ENCODE assay signal across 38 cellular contexts in genomic region chrX:15645266-15645665, GRCh38. TPM values are rescaled to one million over a fixed set of nuclear protein-coding genes. Genes with fewer than 3 reads are reported as not detected.
DNase-seq lines count a peak whose midpoint lies in the region; ATAC-seq, FAIRE-seq and TF ChIP-seq lines count a peak whose summit lies in the region.
"Had no signal": no experiment of that assay in that cellular context is flagged by ENCODE, and none has a peak within 500 bp of the region (broad histone marks: within the 10 kb centered on the region; RNA-seq: fewer than 3 reads in every experiment).

No MANE protein-coding gene starts in this region.

- H3K4me3 Mint-ChIP-seq in GM23338 = no peak overlapping the region
- H3K4me3 Mint-ChIP-seq in natural killer cell treated with Interleukin-12 subunit alpha and Interleukin-12 subunit beta and Interleukin-15 and Interleukin-18, amount 100 ng/mL, for 72 hours = peak overlapping the region; percentile 13
- no peak overlapping the region for H3K4me3 Mint-ChIP-seq in T-cell
- H3K4me3 Mint-ChIP-seq: activated CD4-positive, alpha-beta T cell treated with anti-CD3 and anti-CD28 coated beads, Interleukin-2, amount 10 ng/mL, durations not matched to agents 7 days and 5 days; activated T-cell treated with anti-CD3 and anti-CD28 coated beads, Interleukin-2, amount 50 U/mL, for 24 hours; effector memory CD8-positive, alpha-beta T cell; nephron; stimulated activated naive CD8-positive, alpha-beta T cell treated with anti-CD3 and anti-CD28 coated beads, Interleukin-15, Interleukin-2, amounts not matched to agents 100 ng/mL and 50 ng/mL, for 24 hours had no signal

- TF ChIP-seq CTCF in GM23338 (conservative IDR thresholded peaks at IDR 0.05; ENCODE audit: low read depth in 2 of 2) = peak in 1 of 2 experiments; percentile 34; a peak in 2 of 4 replicates
- peak in 1 of 3 experiments; percentile 10; a peak in 1 of 6 replicates for TF ChIP-seq CTCF in HCT116 (IDR thresholded peaks at IDR 0.05 in 2 of 3, conservative IDR thresholded peaks at IDR 0.05 in 1 of 3; ENCODE audit: borderline replicate concordance in 1 of 3, insufficient read depth in 1 of 3, low read depth in 2 of 3, low read length in 2 of 3)
- TF ChIP-seq CTCF in H1 (IDR thresholded peaks at IDR 0.05; ENCODE audit: control extremely low read depth in 1 of 3, insufficient read depth in 1 of 3, low read depth in 1 of 3, low read length in 3 of 3) = peak in 1 of 3 experiments; percentile 14; a peak in 1 of 4 replicates

- H3K23ac ChIP-seq in H1 (ENCODE audit: insufficient read length) = no peak overlapping the region

- FAIRE-seq in H1 (lab: Jason Lieb, UNC) = no peak
- FAIRE-seq: GM12892, RCC 7860 had no signal

- no peak overlapping the region for H3K4me3 ChIP-seq in GM23338
- H3K4me3 ChIP-seq in HCT116 (replicated peaks in 1 of 2; ENCODE audit: low read depth in 1 of 2, low read length in 2 of 2) = no peak overlapping the region
- no peak overlapping the region for H3K4me3 ChIP-seq in H1 (ENCODE audit: extremely low read depth in 1 of 4, insufficient read depth in 2 of 4, low read depth in 3 of 4, low read length in 4 of 4)
- H3K4me3 ChIP-seq: ascending aorta, BLaER1, cardiac muscle cell, coronary artery, heart left ventricle, lung, mucosa of descending colon, ovary, SJSA1, spleen, thoracic aorta had no signal

- no peak overlapping the region for H2BK120ac ChIP-seq in H1 (replicated peaks; ENCODE audit: low read depth, low read length)

- H3K36me3 Mint-ChIP-seq in GM23338 (ENCODE audit: low read depth) (no peaks in the 10 kb centered on the region), T-cell (no peaks in the 10 kb centered on the region)
- H3K36me3 Mint-ChIP-seq in natural killer cell treated with Interleukin-12 subunit alpha and Interleukin-12 subunit beta and Interleukin-15 and Interleukin-18, amount 100 ng/mL, for 72 hours = no peaks in the 10 kb centered on the region

- H3K9ac ChIP-seq in HCT116 (ENCODE audit: low read length) (no peak overlapping the region), H1 (replicated peaks in 1 of 4; ENCODE audit: extremely low read depth in 1 of 4, low read depth in 3 of 4, low read length in 3 of 4) (no peak overlapping the region)
- H3K9ac ChIP-seq: BLaER1, KMS-11 had no signal

- TF ChIP-seq RAD21 in HCT116 (IDR thresholded peaks at IDR 0.05; ENCODE audit: low read depth) (peak; percentile 43; the same call in 1 of the 2 replicates), H1 (IDR thresholded peaks at IDR 0.05 in 1 of 2, conservative IDR thresholded peaks at IDR 0.05 in 1 of 2; ENCODE audit: low read depth in 2 of 2, low read length in 2 of 2) (peak; percentile 25 to 31; a peak in 2 of 4 replicates)

- H3K4me2 ChIP-seq in GM23338 (no peak overlapping the region), HCT116 (ENCODE audit: low read length) (no peak overlapping the region), H1 (ENCODE audit: insufficient read depth in 1 of 2, low read depth in 2 of 2, low read length in 2 of 2) (no peak overlapping the region)
- H3K4me2 ChIP-seq: BLaER1, KMS-11 had no signal

- H3K27ac ChIP-seq in GM23338 (ENCODE audit: low read depth) (no peak overlapping the region), HCT116 (ENCODE audit: low read depth, low read length) (no peak overlapping the region), H1 (ENCODE audit: low read depth, low read length) (no peak overlapping the region)
- H3K27ac ChIP-seq: ascending aorta, BLaER1, cardiac muscle cell, coronary artery, heart left ventricle, HL-60, KMS-11, ovary, SJSA1, spleen, thoracic aorta had no signal

- BruUV-seq in HCT116 (replicated peaks; lab: Mats Ljungman, UMichigan) = no TSS peak

- no peak overlapping the region for H4K8ac ChIP-seq in H1 (ENCODE audit: extremely low read depth, insufficient read depth, low read length)

- H3K79me2 ChIP-seq in GM23338 (replicated peaks; ENCODE audit: insufficient read depth) (no peaks in the 10 kb centered on the region), HCT116 (ENCODE audit: insufficient read depth, low read length) (no peaks in the 10 kb centered on the region), H1 (ENCODE audit: control insufficient read depth in 1 of 2, insufficient read depth in 2 of 2, low read length in 2 of 2) (no peaks in the 10 kb centered on the region)

- H3K79me1 ChIP-seq in H1 (ENCODE audit: low read depth, low read length) = no peaks in the 10 kb centered on the region

- CTCF ChIA-PET in HCT116 (lab: Charles Lee) (no interaction called here), H1 (lab: Charles Lee; ENCODE audit: partially characterized antibody) (interaction anchor here (0.6 to 1.1 kb wide), 2 partner anchors 101 to 178 kb away, joined by 3 to 5 read pairs; no protein-coding TSS in a partner anchor), T-cell (lab: Charles Lee) (no interaction called here)

- no peak overlapping the region for H3K18ac ChIP-seq in H1 (ENCODE audit: extremely low read depth, low read length)

- POLR2A ChIA-PET in HCT116 (lab: Charles Lee) (no interaction called here), H1 (lab: Charles Lee; ENCODE audit: partially characterized antibody) (no interaction called here), T-cell (lab: Charles Lee) (no interaction called here)

- H3K27me3 Mint-ChIP-seq in GM23338 (ENCODE audit: insufficient read depth, low read depth, poor library complexity) = peaks cover 2% of the 10 kb centered on the region
- peaks cover 0 to 6% of the 10 kb centered on the region in 2 donors for H3K27me3 Mint-ChIP-seq in natural killer cell treated with Interleukin-12 subunit alpha and Interleukin-12 subunit beta and Interleukin-15 and Interleukin-18, amount 100 ng/mL, for 72 hours
- peaks cover 4 to 32% of the 10 kb centered on the region in 2 donors for H3K27me3 Mint-ChIP-seq in T-cell
- H3K27me3 Mint-ChIP-seq: stimulated activated naive CD8-positive, alpha-beta T cell treated with anti-CD3 and anti-CD28 coated beads, Interleukin-15, Interleukin-2, amounts not matched to agents 100 ng/mL and 50 ng/mL, for 24 hours had no signal

- DNase-seq in GM23338 (ENCODE audit: low spot score) (peak; percentile 1), HCT116 (ENCODE audit: low read depth, low spot score) (no peak), H1 (ENCODE audit: low read depth in 1 of 2, low spot score in 2 of 2) (no peak), GM19238 (ENCODE audit: insufficient read length, low spot score) (no peak), T-cell (no peak), GOT3 (lab: John Stamatoyannopoulos, UW) (no peak)
- no peak for DNase-seq in natural killer cell treated with Interleukin-12 subunit alpha and Interleukin-12 subunit beta and Interleukin-15 and Interleukin-18, amount 100 ng/mL, for 72 hours (ENCODE audit: low spot score)
- no peak for DNase-seq in activated effector memory CD4-positive, alpha-beta T cell treated with Interleukin-2 at 50 U/mL for 16 hours
- DNase-seq: activated CD4-positive, alpha-beta T cell treated with anti-CD3 and anti-CD28 coated beads, Interleukin-2, amount 10 ng/mL, durations not matched to agents 7 days and 5 days; activated gamma-delta T cell; activated T-cell treated with anti-CD3 and anti-CD28 coated beads, Interleukin-2, amount 50 U/mL, for 24 hours; DMS53; effector memory CD8-positive, alpha-beta T cell; kidney glomerular epithelial cell; mucosa of descending colon; NCI-H1417 treated with DMSO at 0.1 percent for 48 hours; NCI-H2081; NCI-H2227 treated with DMSO at 0.1 percent for 48 hours; NCI-H526 treated with DMSO at 0.1 percent for 48 hours; ovary; spleen; stimulated activated CD4-positive, alpha-beta T cell treated with anti-CD3 and anti-CD28 coated beads, Interleukin-2, amount 100 ng/mL, for 24 hours had no signal

- H3K4me1 Mint-ChIP-seq in GM23338 (peaks cover 8% of the 10 kb centered on the region; the same call in 1 of the 3 replicates), T-cell (peaks cover 10 to 15% (median 15%) of the 10 kb centered on the region in 3 donors)
- peaks cover 14 to 20% of the 10 kb centered on the region in 2 donors for H3K4me1 Mint-ChIP-seq in natural killer cell treated with Interleukin-12 subunit alpha and Interleukin-12 subunit beta and Interleukin-15 and Interleukin-18, amount 100 ng/mL, for 72 hours (ENCODE audit: low read depth in 2 of 2)
- H3K4me1 Mint-ChIP-seq: nephron had no signal

- intact Hi-C loops in HCT116 (cut with micrococcal nuclease) = loop anchor here (10.0 kb wide), 1 partner anchor 150 kb away; the partner anchor contains the start of gene PIR

- H3K23me2 ChIP-seq in H1 (ENCODE audit: low read depth, low read length) = no peaks in the 10 kb centered on the region

- no peak overlapping the region for H2BK15ac ChIP-seq in H1 (ENCODE audit: low read length)

- H2AFZ ChIP-seq in GM23338 (no peak overlapping the region), HCT116 (ENCODE audit: low read depth, low read length, poor library complexity, severe bottlenecking) (no peak overlapping the region), H1 (ENCODE audit: low read length) (no peak overlapping the region)

- H3K4me1 ChIP-seq in GM23338 (ENCODE audit: insufficient read depth) (no peaks in the 10 kb centered on the region), HCT116 (ENCODE audit: control insufficient read depth in 1 of 2, insufficient read depth in 2 of 2, low read length in 2 of 2) (no peaks in the 10 kb centered on the region), H1 (replicated peaks in 1 of 4; ENCODE audit: control insufficient read depth in 3 of 4, insufficient read depth in 4 of 4, low read length in 3 of 4) (no peaks in the 10 kb centered on the region)
- H3K4me1 ChIP-seq: ascending aorta, BLaER1, heart left ventricle, SJSA1, spleen had no signal

- no peak overlapping the region for H3K4ac ChIP-seq in H1 (replicated peaks; ENCODE audit: insufficient read length, low read depth, low read length)

- WGBS in H1 (ENCODE audit: extremely low coverage in 1 of 2, insufficient coverage in 1 of 2, insufficient read length in 1 of 2, insufficient replicate concordance in 2 of 2, low coverage in 1 of 2, low lambda C conversion rate in 2 of 2, missing lambda C conversion rate in 1 of 2), 2 experiments = 82% methylated on average over 3 of the region's 3 CpGs; no CpG with 5 or more reads in 1 of the 2 experiments

- no peak overlapping the region for H2BK5ac ChIP-seq in H1 (ENCODE audit: low read depth, low read length)

- H3K9me3 ChIP-seq in HCT116 (ENCODE audit: control insufficient read depth in 1 of 2, insufficient read depth in 1 of 2, low read depth in 1 of 2, low read length in 2 of 2) = no peaks in the 10 kb centered on the region
- H3K9me3 ChIP-seq in H1 (ENCODE audit: insufficient read depth in 2 of 2, low read depth in 1 of 2, low read length in 1 of 2) = no peaks in the 10 kb centered on the region
- H3K9me3 ChIP-seq: ascending aorta, BLaER1, heart left ventricle, mucosa of descending colon, ovary, SJSA1, spleen, thoracic aorta had no signal

- H3K9me3 Mint-ChIP-seq in GM23338 = no peaks in the 10 kb centered on the region
- no peaks in the 10 kb centered on the region for H3K9me3 Mint-ChIP-seq in natural killer cell treated with Interleukin-12 subunit alpha and Interleukin-12 subunit beta and Interleukin-15 and Interleukin-18, amount 100 ng/mL, for 72 hours
- H3K9me3 Mint-ChIP-seq in T-cell = no peaks in the 10 kb centered on the region
- H3K9me3 Mint-ChIP-seq: activated CD4-positive, alpha-beta T cell treated with anti-CD3 and anti-CD28 coated beads, Interleukin-2, amount 10 ng/mL, durations not matched to agents 7 days and 5 days; activated T-cell treated with anti-CD3 and anti-CD28 coated beads, Interleukin-2, amount 50 U/mL, for 24 hours; effector memory CD8-positive, alpha-beta T cell; nephron; stimulated activated naive CD8-positive, alpha-beta T cell treated with anti-CD3 and anti-CD28 coated beads, Interleukin-15, Interleukin-2, amounts not matched to agents 100 ng/mL and 50 ng/mL, for 24 hours had no signal

- RAD21 ChIA-PET in HCT116 (lab: Charles Lee; ENCODE audit: low non-redundant PET in 1 of 2, low total read pairs in 2 of 2, uncharacterized antibody in 2 of 2, unreplicated experiment in 2 of 2) = no interaction called here

- no peaks in the 10 kb centered on the region for H3K9me2 ChIP-seq in GM23338 (ENCODE audit: insufficient read depth)
- no peaks in the 10 kb centered on the region for H3K9me2 ChIP-seq in HCT116 (ENCODE audit: insufficient read depth)

- no peak overlapping the region for H2BK12ac ChIP-seq in H1 (ENCODE audit: low read depth, low read length)

- H3K27ac Mint-ChIP-seq in GM23338 (no peak overlapping the region), T-cell (no peak overlapping the region)
- peak overlapping the region in 1 of 2 donors; percentile 61 for H3K27ac Mint-ChIP-seq in natural killer cell treated with Interleukin-12 subunit alpha and Interleukin-12 subunit beta and Interleukin-15 and Interleukin-18, amount 100 ng/mL, for 72 hours
- H3K27ac Mint-ChIP-seq: activated CD4-positive, alpha-beta T cell treated with anti-CD3 and anti-CD28 coated beads, Interleukin-2, amount 10 ng/mL, durations not matched to agents 7 days and 5 days; activated T-cell treated with anti-CD3 and anti-CD28 coated beads, Interleukin-2, amount 50 U/mL, for 24 hours; nephron; stimulated activated naive CD8-positive, alpha-beta T cell treated with anti-CD3 and anti-CD28 coated beads, Interleukin-15, Interleukin-2, amounts not matched to agents 100 ng/mL and 50 ng/mL, for 24 hours had no signal

- H3K36me3 ChIP-seq in GM23338 (ENCODE audit: insufficient read depth) (no peaks in the 10 kb centered on the region), HCT116 (ENCODE audit: control insufficient read depth in 1 of 2, insufficient read depth in 2 of 2, low read length in 2 of 2) (no peaks in the 10 kb centered on the region), H1 (ENCODE audit: control insufficient read depth in 2 of 4, insufficient read depth in 4 of 4, low read length in 3 of 4) (no peaks in the 10 kb centered on the region)
- H3K36me3 ChIP-seq: ascending aorta, BLaER1, cardiac muscle cell, heart left ventricle, ovary, SJSA1, spleen, thoracic aorta had no signal

- no peaks in the 10 kb centered on the region for H4K20me1 ChIP-seq in GM23338 (replicated peaks; ENCODE audit: insufficient read depth)
- no peaks in the 10 kb centered on the region for H4K20me1 ChIP-seq in HCT116 (ENCODE audit: insufficient read depth)
- H4K20me1 ChIP-seq in H1 (replicated peaks in 1 of 2; ENCODE audit: control insufficient read depth in 1 of 2, insufficient read depth in 2 of 2, low read length in 2 of 2) = no peaks in the 10 kb centered on the region
- H4K20me1 ChIP-seq: BLaER1 had no signal

- ATAC-seq in GM23338 (no peak), HCT116 (no peak), T-cell (replicated peaks in 1 of 4) (no peak)
- ATAC-seq in natural killer cell treated with Interleukin-12 subunit alpha and Interleukin-12 subunit beta and Interleukin-15 and Interleukin-18, amount 100 ng/mL, for 72 hours = no peak
- ATAC-seq: effector memory CD8-positive, alpha-beta T cell; esophagus mucosa; mucosa of descending colon had no signal

- no peak overlapping the region for H4K91ac ChIP-seq in H1 (replicated peaks; ENCODE audit: insufficient read length, low read length)

- H4K5ac ChIP-seq in H1 (ENCODE audit: insufficient read length, low read depth, low read length) = no peak overlapping the region

- no peak overlapping the region for H3K56ac ChIP-seq in H1 (replicated peaks; ENCODE audit: insufficient read length, low read depth, low read length)

- H3K27me3 ChIP-seq in GM23338 (ENCODE audit: insufficient read depth) (no peaks in the 10 kb centered on the region), HCT116 (ENCODE audit: insufficient read depth, low read length) (no peaks in the 10 kb centered on the region), H1 (replicated peaks in 1 of 4; ENCODE audit: control insufficient read depth in 3 of 4, extremely low read depth in 1 of 4, insufficient read depth in 3 of 4, low read length in 3 of 4) (no peaks in the 10 kb centered on the region)
- H3K27me3 ChIP-seq: ascending aorta, cardiac muscle cell, ovary, SJSA1 had no signal

- TF ChIP-seq EP300 in H1 (IDR thresholded peaks at IDR 0.05; ENCODE audit: borderline replicate concordance in 1 of 2, low read depth in 2 of 2, low read length in 2 of 2) = no peak

- TF ChIP-seq POLR2A in HCT116 (IDR thresholded peaks at IDR 0.05; ENCODE audit: borderline replicate concordance, extremely low read depth, insufficient read depth, insufficient read length) = no peak
- TF ChIP-seq POLR2A in H1 (IDR thresholded peaks at IDR 0.05; ENCODE audit: control extremely low read depth in 1 of 2, low read depth in 2 of 2, low read length in 2 of 2) = no peak

- no peak overlapping the region for H2AK5ac ChIP-seq in H1 (ENCODE audit: low read depth, low read length)

- no peak overlapping the region for H2BK20ac ChIP-seq in H1 (ENCODE audit: low read length)

- no peak overlapping the region for H3K14ac ChIP-seq in H1 (ENCODE audit: insufficient read length)

- H3F3A ChIP-seq in GM23338 (replicated peaks; ENCODE audit: low read depth) = no peaks in the 10 kb centered on the region

RNA-seq across cellular contexts. Expression of gene CLTRN, which starts 19.3 kb away (rescaled TPM):
- total RNA-seq in GM23338 (2014; rRNA removed; shearing (Covaris generic)) = 1.7 TPM in 2 replicates
- polyA plus RNA-seq in GM23338 (2016; fragmentation: Nextera tagmentation; extraction: Ambion mirVana) (2.5 and 2.7 TPM in 2 replicates), H1 (2011; rRNA removed) (0.58 and 1.2 TPM in 2 replicates)
- total RNA-seq in HCT116 (2021; ENCODE audit: unreplicated experiment) (0.25 TPM), T-cell (under 1 TPM; 0.38 to 0.79 (median 0.45) TPM)
- polyA plus RNA-seq in HCT116 (2012) = 0.29 and 0.46 TPM in 2 replicates
- 0.99 and 1.3 TPM in 2 replicates for total RNA-seq in H1 (2021; fragmentation: NEBNext Ultra II Directional; extraction: Animal tissue kit (Norgen Biotek cat#: 25700))
- 1.4 TPM for polyA plus RNA-seq in H1 (2011; cell fraction: cytosol; rRNA removed)
- polyA plus RNA-seq in H1 (2011; cell fraction: nucleus; rRNA removed) = 0.57 TPM
- 0.84 to 1.2 TPM (median 1.1 TPM) in 4 replicates for polyA plus RNA-seq in H1 (2012, experiment 1 of 2)
- 0.31 TPM for polyA plus RNA-seq in H1 (2012, experiment 2 of 2)
- polyA plus RNA-seq in H1 (2013, experiment 1 of 2) = 1.9 TPM
- 2.1 TPM for polyA plus RNA-seq in H1 (2013, experiment 2 of 2)
- 0.80 and 1.5 TPM in 2 replicates for polyA minus RNA-seq in H1 (2011; rRNA and poly(A)+ RNA removed)
- polyA minus RNA-seq in H1 (2011; cell fraction: cytosol; rRNA and poly(A)+ RNA removed) = not detected
- 0.50 TPM for polyA minus RNA-seq in H1 (2011; cell fraction: nucleus; rRNA and poly(A)+ RNA removed)
- not detected for total RNA-seq in natural killer cell treated with Interleukin-12 subunit alpha and Interleukin-12 subunit beta and Interleukin-15 and Interleukin-18, amount 100 ng/mL, for 72 hours
- total RNA-seq: ascending aorta, SJSA1 had no signal

RNA-seq across cellular contexts. Expression of gene ACE2, which starts 44.5 kb away (rescaled TPM):
- total RNA-seq in GM23338 (2014; rRNA removed; shearing (Covaris generic)) = 0.10 TPM in 1 of 2 replicates, not detected in the other
- not detected in 2 replicates for polyA plus RNA-seq in GM23338 (2016; fragmentation: Nextera tagmentation; extraction: Ambion mirVana)
- not detected for total RNA-seq in HCT116 (2021; ENCODE audit: unreplicated experiment)
- polyA plus RNA-seq in HCT116 (2012) = not detected in 2 replicates
- 0.29 TPM in 1 of 2 replicates, not detected in the other for total RNA-seq in H1 (2021; fragmentation: NEBNext Ultra II Directional; extraction: Animal tissue kit (Norgen Biotek cat#: 25700))
- polyA plus RNA-seq in H1 (2011; rRNA removed) = 0.02 and 0.06 TPM in 2 replicates
- 0.06 TPM for polyA plus RNA-seq in H1 (2011; cell fraction: cytosol; rRNA removed)
- 0.07 TPM for polyA plus RNA-seq in H1 (2011; cell fraction: nucleus; rRNA removed)
- polyA plus RNA-seq in H1 (2012, experiment 1 of 2) = 0.08 to 0.20 TPM (median 0.19 TPM) in 3 of 4 replicates, not detected in the other
- not detected for polyA plus RNA-seq in H1 (2012, experiment 2 of 2)
- 0.06 TPM for polyA plus RNA-seq in H1 (2013, experiment 1 of 2)
- 0.06 TPM for polyA plus RNA-seq in H1 (2013, experiment 2 of 2)
- polyA minus RNA-seq in H1 (2011; rRNA and poly(A)+ RNA removed) = 0.05 TPM in 1 of 2 replicates, not detected in the other
- not detected for polyA minus RNA-seq in H1 (2011; cell fraction: cytosol; rRNA and poly(A)+ RNA removed)
- polyA minus RNA-seq in H1 (2011; cell fraction: nucleus; rRNA and poly(A)+ RNA removed) = 0.40 TPM
- not detected for total RNA-seq in natural killer cell treated with Interleukin-12 subunit alpha and Interleukin-12 subunit beta and Interleukin-15 and Interleukin-18, amount 100 ng/mL, for 72 hours
- total RNA-seq in T-cell = not detected
- total RNA-seq: activated CD4-positive, alpha-beta T cell treated with anti-CD3 and anti-CD28 coated beads, Interleukin-2, amount 10 ng/mL, durations not matched to agents 7 days and 5 days; fibroblast of villous mesenchyme; spleen had no signal
